In the genomic region with DNA sequence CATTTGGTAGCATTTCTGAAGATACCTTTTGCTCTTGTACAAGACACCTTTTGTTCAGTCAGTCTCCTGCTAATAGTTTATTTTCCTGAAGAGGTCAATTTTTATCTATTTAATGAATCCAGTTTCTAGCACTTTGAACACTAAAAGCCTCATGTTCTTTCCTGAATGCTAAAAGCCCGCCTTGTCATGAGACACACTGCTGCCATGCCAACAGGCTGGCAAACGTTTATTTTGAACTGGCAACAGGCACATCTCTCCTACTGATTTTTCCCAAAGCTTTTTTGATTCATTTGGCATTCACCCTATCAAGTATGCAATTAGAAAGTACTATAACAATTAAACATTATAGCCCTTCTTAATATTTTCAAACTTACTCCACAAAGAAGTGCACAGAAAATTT, we compare ENCODE assay signal across 27 cellular contexts.
"Had no signal": no experiment of that assay in that cellular context is flagged by ENCODE, and none has a peak within 500 bp of the region (broad histone marks: within the 10 kb centered on the region; RNA-seq: fewer than 3 reads in every experiment).

No MANE protein-coding gene starts in this region.

- H3K4me3 ChIP-seq: ascending aorta, dorsolateral prefrontal cortex, gastrocnemius medialis, mucosa of descending colon, suprapubic skin, tibial nerve had no signal

- H3K9me3 ChIP-seq: ascending aorta, gastrocnemius medialis, suprapubic skin had no signal

- H3K4me1 ChIP-seq: ascending aorta, gastrocnemius medialis, suprapubic skin, tibial nerve had no signal

- H3K27me3 ChIP-seq: ascending aorta, dorsolateral prefrontal cortex, gastrocnemius medialis, suprapubic skin, tibial nerve had no signal

- ATAC-seq: activated CD4-positive, alpha-beta T cell treated with anti-CD3 and anti-CD28 coated beads for 36 hours; activated naive CD4-positive, alpha-beta T cell treated with anti-CD3 and anti-CD28 coated beads, Interleukin-2, amount 50 U/mL, for 72 hours; activated T-helper 17 cell treated with anti-CD3 and anti-CD28 coated beads, Interleukin-2, amount 50 U/mL, for 72 hours; effector memory CD8-positive, alpha-beta T cell; esophagus mucosa; gastrocnemius medialis; left cardiac atrium; mucosa of descending colon; sciatic nerve; stimulated activated effector memory CD8-positive, alpha-beta T cell treated with anti-CD3 and anti-CD28 coated beads, Interleukin-12 subunit alpha, Interleukin-12 subunit beta, amount 100 ng/mL, for 72 hours; stimulated activated naive CD8-positive, alpha-beta T cell treated with anti-CD3 and anti-CD28 coated beads, Interleukin-15, amount 100 ng/mL, for 72 hours had no signal

- H3K36me3 ChIP-seq: ascending aorta, gastrocnemius medialis, suprapubic skin, tibial nerve had no signal

- DNase-seq: activated B cell treated with CpG ODN at 0.5 μM for 24 hours; activated CD4-positive, alpha-beta T cell treated with anti-CD3 and anti-CD28 coated beads for 36 hours; activated CD4-positive, alpha-beta T cell treated with anti-CD3 and anti-CD28 coated beads, Interleukin-2, amount 50 U/mL, for 4 hours; activated CD8-positive, alpha-beta memory T cell treated with anti-CD3 and anti-CD28 coated beads for 24 hours; activated CD8-positive, alpha-beta memory T cell treated with anti-CD3 and anti-CD28 coated beads, Interleukin-2, amount 50 U/mL, for 4 hours; activated T-cell treated with anti-CD3 and anti-CD28 coated beads, Interleukin-2, amount 50 U/mL, for 24 hours; central memory CD4-positive, alpha-beta T cell; effector memory CD8-positive, alpha-beta T cell; gastrocnemius medialis; left cardiac atrium; mesenchymal stem cell; mucosa of descending colon; nephron progenitor cell; occipital lobe; small intestine; stimulated activated CD4-positive, alpha-beta T cell treated with anti-CD3 and anti-CD28 coated beads, Interleukin-2, amount 100 ng/mL, for 24 hours; stimulated activated naive CD8-positive, alpha-beta T cell treated with anti-CD3 and anti-CD28 coated beads, Interleukin-15, amount 100 ng/mL, for 72 hours; T1000 had no signal

- H3K27ac ChIP-seq: ascending aorta, dorsolateral prefrontal cortex, gastrocnemius medialis, suprapubic skin, tibial nerve had no signal
